1 cellular context compared by ENCODE assay signal in genomic region chr12:112939761-112940357, GRCh38.
TF ChIP-seq lines count a peak whose summit lies in the region.

No MANE protein-coding gene starts in this region.

TF ChIP-seq in WTC11, 78 proteins besides CTCF, POLR2A, EP300 and RAD21 (continued from another document):
- no peak for TF ChIP-seq SP1 (CRISPR knock-in tag; conservative IDR thresholded peaks at IDR 0.05)
- TF ChIP-seq, protein P1, sequence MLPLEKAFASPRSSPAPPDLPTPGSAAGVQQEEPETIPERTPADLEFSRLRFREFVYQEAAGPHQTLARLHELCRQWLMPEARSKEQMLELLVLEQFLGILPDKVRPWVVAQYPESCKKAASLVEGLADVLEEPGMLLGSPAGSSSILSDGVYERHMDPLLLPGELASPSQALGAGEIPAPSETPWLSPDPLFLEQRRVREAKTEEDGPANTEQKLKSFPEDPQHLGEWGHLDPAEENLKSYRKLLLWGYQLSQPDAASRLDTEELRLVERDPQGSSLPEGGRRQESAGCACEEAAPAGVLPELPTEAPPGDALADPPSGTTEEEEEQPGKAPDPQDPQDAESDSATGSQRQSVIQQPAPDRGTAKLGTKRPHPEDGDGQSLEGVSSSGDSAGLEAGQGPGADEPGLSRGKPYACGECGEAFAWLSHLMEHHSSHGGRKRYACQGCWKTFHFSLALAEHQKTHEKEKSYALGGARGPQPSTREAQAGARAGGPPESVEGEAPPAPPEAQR (CRISPR knock-in tag; IDR thresholded peaks at IDR 0.05), result no peak
- TF ChIP-seq, protein P2, sequence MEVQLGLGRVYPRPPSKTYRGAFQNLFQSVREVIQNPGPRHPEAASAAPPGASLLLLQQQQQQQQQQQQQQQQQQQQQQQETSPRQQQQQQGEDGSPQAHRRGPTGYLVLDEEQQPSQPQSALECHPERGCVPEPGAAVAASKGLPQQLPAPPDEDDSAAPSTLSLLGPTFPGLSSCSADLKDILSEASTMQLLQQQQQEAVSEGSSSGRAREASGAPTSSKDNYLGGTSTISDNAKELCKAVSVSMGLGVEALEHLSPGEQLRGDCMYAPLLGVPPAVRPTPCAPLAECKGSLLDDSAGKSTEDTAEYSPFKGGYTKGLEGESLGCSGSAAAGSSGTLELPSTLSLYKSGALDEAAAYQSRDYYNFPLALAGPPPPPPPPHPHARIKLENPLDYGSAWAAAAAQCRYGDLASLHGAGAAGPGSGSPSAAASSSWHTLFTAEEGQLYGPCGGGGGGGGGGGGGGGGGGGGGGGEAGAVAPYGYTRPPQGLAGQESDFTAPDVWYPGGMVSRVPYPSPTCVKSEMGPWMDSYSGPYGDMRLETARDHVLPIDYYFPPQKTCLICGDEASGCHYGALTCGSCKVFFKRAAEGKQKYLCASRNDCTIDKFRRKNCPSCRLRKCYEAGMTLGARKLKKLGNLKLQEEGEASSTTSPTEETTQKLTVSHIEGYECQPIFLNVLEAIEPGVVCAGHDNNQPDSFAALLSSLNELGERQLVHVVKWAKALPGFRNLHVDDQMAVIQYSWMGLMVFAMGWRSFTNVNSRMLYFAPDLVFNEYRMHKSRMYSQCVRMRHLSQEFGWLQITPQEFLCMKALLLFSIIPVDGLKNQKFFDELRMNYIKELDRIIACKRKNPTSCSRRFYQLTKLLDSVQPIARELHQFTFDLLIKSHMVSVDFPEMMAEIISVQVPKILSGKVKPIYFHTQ (CRISPR knock-in tag; IDR thresholded peaks at IDR 0.05), result no peak
- no peak for TF ChIP-seq NFATC4 (CRISPR knock-in tag; IDR thresholded peaks at IDR 0.05)
- no peak for TF ChIP-seq PRRX2 (CRISPR knock-in tag; IDR thresholded peaks at IDR 0.05)
- TF ChIP-seq OVOL2 (CRISPR knock-in tag; IDR thresholded peaks at IDR 0.05; ENCODE audit: borderline replicate concordance), result no peak
- TF ChIP-seq ZNF263 (CRISPR knock-in tag; IDR thresholded peaks at IDR 0.05; ENCODE audit: low read depth), result no peak
- TF ChIP-seq ZNF219 (CRISPR knock-in tag; IDR thresholded peaks at IDR 0.05; ENCODE audit: borderline replicate concordance), result no peak
- no peak for TF ChIP-seq USF2 (CRISPR knock-in tag; IDR thresholded peaks at IDR 0.05)
- TF ChIP-seq GABPB1 (CRISPR knock-in tag; IDR thresholded peaks at IDR 0.05), result no peak
- TF ChIP-seq GRHL2 (CRISPR knock-in tag; IDR thresholded peaks at IDR 0.05; ENCODE audit: insufficient replicate concordance, severe bottlenecking), result no peak
- TF ChIP-seq, protein P3, sequence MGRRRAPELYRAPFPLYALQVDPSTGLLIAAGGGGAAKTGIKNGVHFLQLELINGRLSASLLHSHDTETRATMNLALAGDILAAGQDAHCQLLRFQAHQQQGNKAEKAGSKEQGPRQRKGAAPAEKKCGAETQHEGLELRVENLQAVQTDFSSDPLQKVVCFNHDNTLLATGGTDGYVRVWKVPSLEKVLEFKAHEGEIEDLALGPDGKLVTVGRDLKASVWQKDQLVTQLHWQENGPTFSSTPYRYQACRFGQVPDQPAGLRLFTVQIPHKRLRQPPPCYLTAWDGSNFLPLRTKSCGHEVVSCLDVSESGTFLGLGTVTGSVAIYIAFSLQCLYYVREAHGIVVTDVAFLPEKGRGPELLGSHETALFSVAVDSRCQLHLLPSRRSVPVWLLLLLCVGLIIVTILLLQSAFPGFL (CRISPR knock-in tag; IDR thresholded peaks at IDR 0.05; ENCODE audit: borderline replicate concordance), result no peak
- no peak for TF ChIP-seq MYBL2 (CRISPR knock-in tag; IDR thresholded peaks at IDR 0.05)
- TF ChIP-seq KAT7 (CRISPR knock-in tag; IDR thresholded peaks at IDR 0.05; ENCODE audit: borderline replicate concordance), result no peak
- TF ChIP-seq MXD4 (CRISPR knock-in tag; IDR thresholded peaks at IDR 0.05; ENCODE audit: borderline replicate concordance), result no peak
- TF ChIP-seq ZMAT4 (CRISPR knock-in tag; IDR thresholded peaks at IDR 0.05), result no peak
